11 cellular contexts compared by ENCODE assay signal in genomic region chr15:92915766-92916435, GRCh38. TPM values are rescaled to one million over a fixed set of nuclear protein-coding genes. Genes with fewer than 3 reads are reported as not detected.
DNase-seq lines count a peak whose midpoint lies in the region; ATAC-seq, FAIRE-seq and TF ChIP-seq lines count a peak whose summit lies in the region.
"Had no signal": no experiment of that assay in that cellular context is flagged by ENCODE, and none has a peak within 500 bp of the region (broad histone marks: within the 10 kb centered on the region; RNA-seq: fewer than 3 reads in every experiment).

No MANE protein-coding gene starts in this region.

- H3K27me3 ChIP-seq in HepG2 (ENCODE audit: control insufficient read depth in 1 of 2, insufficient read depth in 2 of 2, low read length in 2 of 2) (no peaks in the 10 kb centered on the region), suprapubic skin (no peaks in the 10 kb centered on the region)

- BruUV-seq in HepG2 (replicated peaks; lab: Mats Ljungman, UMichigan): no TSS peak

- DNase-seq in activated CD4-positive, alpha-beta T cell treated with anti-CD3 and anti-CD28 coated beads, Interleukin-2, amount 10 ng/mL, durations not matched to agents 24 days and 14 days: peak; percentile 64
- DNase-seq in activated CD4-positive, alpha-beta T cell treated with anti-CD3 and anti-CD28 coated beads, Interleukin-2, amount 50 U/mL, for 4 hours: no peak
- DNase-seq in activated naive CD8-positive, alpha-beta T cell treated with anti-CD3 and anti-CD28 coated beads for 36 hours: no peak
- DNase-seq in HepG2 (ENCODE audit: low spot score) (no peak), suprapubic skin (ENCODE audit: low spot score in 2 of 2) (no peak), left colon (no peak)
- DNase-seq: ACHN, anterior cingulate cortex had no signal

- CTCF ChIA-PET in HepG2 (lab: Yijun Ruan, JAX; ENCODE audit: low intra/inter-chr PET ratio, low total read pairs): interaction anchor here (0.6 kb wide), 1 partner anchor 35 kb away, joined by 3 read pairs; no protein-coding TSS in a partner anchor

- no peak overlapping the region for H3K4me2 ChIP-seq in HepG2 (ENCODE audit: low read depth, low read length)

- H3K9ac ChIP-seq in HepG2 (ENCODE audit: insufficient read depth, low read depth, low read length): no peak overlapping the region

- H3K27ac ChIP-seq in HepG2 (ENCODE audit: extremely low read length, insufficient read depth, low read length) (no peak overlapping the region), suprapubic skin (peak overlapping the region; percentile 5)

- H3K4me1 ChIP-seq in HepG2 (ENCODE audit: insufficient read depth, low read length) (peaks cover 99% of the 10 kb centered on the region), suprapubic skin (peaks cover 94% of the 10 kb centered on the region)

- WGBS in HepG2 (ENCODE audit: low lambda C conversion rate): 91% methylated on average over 4 of the region's 4 CpGs
- WGBS in suprapubic skin: 78% methylated on average over 4 of the region's 4 CpGs

- H3K9me3 Mint-ChIP-seq in activated CD4-positive, alpha-beta T cell treated with anti-CD3 and anti-CD28 coated beads, Interleukin-2, amount 10 ng/mL, durations not matched to agents 24 days and 14 days: no peaks in the 10 kb centered on the region
- H3K9me3 Mint-ChIP-seq in activated naive CD8-positive, alpha-beta T cell treated with anti-CD3 and anti-CD28 coated beads for 36 hours: no peaks in the 10 kb centered on the region

- peak overlapping the region; percentile 64 for H3K27ac Mint-ChIP-seq in activated CD4-positive, alpha-beta T cell treated with anti-CD3 and anti-CD28 coated beads, Interleukin-2, amount 10 ng/mL, durations not matched to agents 24 days and 14 days
- H3K27ac Mint-ChIP-seq in activated naive CD8-positive, alpha-beta T cell treated with anti-CD3 and anti-CD28 coated beads for 36 hours: peak overlapping the region; percentile 97

- FAIRE-seq in HepG2 (lab: Jason Lieb, UNC): no peak

- POLR2A ChIA-PET in HepG2 (lab: Yijun Ruan, JAX): interaction anchor here (0.7 to 8.4 kb wide), 6 partner anchors 8 to 112 kb away, joined by 3 to 62 read pairs (median 9); partner anchors contain the start of gene CHD2

- ATAC-seq in HepG2: no peak
- no peak for ATAC-seq in HG03571 (IDR thresholded peaks at IDR 0.05; ENCODE audit: unreplicated experiment)
- no peak for ATAC-seq in left colon
- no peak for ATAC-seq in GM19463 (IDR thresholded peaks at IDR 0.05; ENCODE audit: unreplicated experiment)

- intact Hi-C loops in activated CD4-positive, alpha-beta T cell treated with anti-CD3 and anti-CD28 coated beads, Interleukin-2, amount 10 ng/mL, durations not matched to agents 24 days and 14 days (cut with micrococcal nuclease): loop anchor here (2.0 to 5.0 kb wide), 2 partner anchors 15 to 34 kb away; partner anchors contain the start of gene CHD2
- intact Hi-C loops in HepG2 (cut with micrococcal nuclease; ENCODE audit: unreplicated experiment): no loop called here
- intact Hi-C loops in left colon (cut with DNase I, micrococcal nuclease): loop anchor here (5.0 to 10.0 kb wide), 2 partner anchors 111 to 114 kb away; no protein-coding TSS in a partner anchor

- peaks cover 47% of the 10 kb centered on the region for H3K36me3 Mint-ChIP-seq in activated CD4-positive, alpha-beta T cell treated with anti-CD3 and anti-CD28 coated beads, Interleukin-2, amount 10 ng/mL, durations not matched to agents 24 days and 14 days (ENCODE audit: low read depth)
- peaks cover 66% of the 10 kb centered on the region for H3K36me3 Mint-ChIP-seq in activated naive CD8-positive, alpha-beta T cell treated with anti-CD3 and anti-CD28 coated beads for 36 hours

- H3K9me3 ChIP-seq in HepG2 (ENCODE audit: low read length): no peaks in the 10 kb centered on the region
- no peaks in the 10 kb centered on the region for H3K9me3 ChIP-seq in suprapubic skin

- TF ChIP-seq CTCF in HepG2 (CRISPR knock-in tag; IDR thresholded peaks at IDR 0.05) (no peak), suprapubic skin (IDR thresholded peaks at IDR 0.05) (no peak)

- H3K4me3 ChIP-seq in HepG2 (replicated peaks in 1 of 3; ENCODE audit: insufficient read depth in 1 of 3, low read depth in 2 of 3, low read length in 3 of 3) (no peak overlapping the region), suprapubic skin (no peak overlapping the region)
- H3K4me3 ChIP-seq: lung had no signal

- H3K36me3 ChIP-seq in HepG2 (replicated peaks in 1 of 2; ENCODE audit: control insufficient read depth in 1 of 2, insufficient read depth in 2 of 2, low read length in 2 of 2) (peaks cover 2 to 4% of the 10 kb centered on the region in 2 experiments; a peak in 4 of 5 replicates), suprapubic skin (no peaks in the 10 kb centered on the region)

- no peak for TF ChIP-seq POLR2A in HepG2 (IDR thresholded peaks at IDR 0.05; ENCODE audit: insufficient read depth in 1 of 2, low read depth in 2 of 2, low read length in 2 of 2)
- TF ChIP-seq POLR2A in suprapubic skin (IDR thresholded peaks at IDR 0.05): no peak

- H2AFZ ChIP-seq in HepG2 (ENCODE audit: low read length): no peak overlapping the region

- no peaks in the 10 kb centered on the region for H3K27me3 Mint-ChIP-seq in activated CD4-positive, alpha-beta T cell treated with anti-CD3 and anti-CD28 coated beads, Interleukin-2, amount 10 ng/mL, durations not matched to agents 24 days and 14 days
- H3K27me3 Mint-ChIP-seq in activated naive CD8-positive, alpha-beta T cell treated with anti-CD3 and anti-CD28 coated beads for 36 hours: no peaks in the 10 kb centered on the region

- H4K20me1 ChIP-seq in HepG2 (ENCODE audit: insufficient read depth, low read length): peaks cover 48% of the 10 kb centered on the region

- peaks cover 76% of the 10 kb centered on the region for H3K4me1 Mint-ChIP-seq in activated CD4-positive, alpha-beta T cell treated with anti-CD3 and anti-CD28 coated beads, Interleukin-2, amount 10 ng/mL, durations not matched to agents 24 days and 14 days
- H3K4me1 Mint-ChIP-seq in activated naive CD8-positive, alpha-beta T cell treated with anti-CD3 and anti-CD28 coated beads for 36 hours: peaks cover 75% of the 10 kb centered on the region

- peak overlapping the region; percentile 85 for H3K4me3 Mint-ChIP-seq in activated CD4-positive, alpha-beta T cell treated with anti-CD3 and anti-CD28 coated beads, Interleukin-2, amount 10 ng/mL, durations not matched to agents 24 days and 14 days
- H3K4me3 Mint-ChIP-seq in activated naive CD8-positive, alpha-beta T cell treated with anti-CD3 and anti-CD28 coated beads for 36 hours: peak overlapping the region; percentile 57

- H3K79me2 ChIP-seq in HepG2 (ENCODE audit: insufficient read depth, low read length): peaks cover 98% of the 10 kb centered on the region

- TF ChIP-seq EP300 in HepG2 (IDR thresholded peaks at IDR 0.05; ENCODE audit: low read depth in 2 of 2, low read length in 2 of 2) (no peak), HepG2 (CRISPR knock-in tag; IDR thresholded peaks at IDR 0.05; ENCODE audit: borderline replicate concordance) (no peak), suprapubic skin (IDR thresholded peaks at IDR 0.05) (no peak)

- in situ Hi-C loops in HepG2 (cut with HindIII; ENCODE audit: extremely low pct_ligation_motif_present, low pct_unique_long_range_greater_than_20kb): no loop called here

- TF ChIP-seq RAD21 in HepG2 (CRISPR knock-in tag; IDR thresholded peaks at IDR 0.05): no peak

TF ChIP-seq in HepG2, 621 proteins besides CTCF, POLR2A, EP300 and RAD21:
- TF ChIP-seq GATAD1 (CRISPR knock-in tag; IDR thresholded peaks at IDR 0.05) (no peak), ZNF703 (CRISPR knock-in tag; IDR thresholded peaks at IDR 0.05; ENCODE audit: borderline replicate concordance) (no peak), POLR2AphosphoS2 (IDR thresholded peaks at IDR 0.05; ENCODE audit: low read depth, low read length) (0 out of 2 replicates have a peak, but pooled peaks have one; percentile 31), REXO4 (CRISPR knock-in tag; IDR thresholded peaks at IDR 0.05; ENCODE audit: borderline replicate concordance) (no peak), ZNF143 (CRISPR knock-in tag; IDR thresholded peaks at IDR 0.05) (no peak), RBM22 (optimal IDR thresholded peaks at IDR 0.05; ENCODE audit: low read length) (peak; percentile 72), ZKSCAN5 (CRISPR knock-in tag; IDR thresholded peaks at IDR 0.05) (no peak), RNF2 (conservative IDR thresholded peaks at IDR 0.05; ENCODE audit: low read depth) (no peak), ZNF557 (CRISPR knock-in tag; IDR thresholded peaks at IDR 0.05) (no peak), ZNF577 (CRISPR knock-in tag; IDR thresholded peaks at IDR 0.05; ENCODE audit: borderline replicate concordance, low read depth) (no peak)

RNA-seq across cellular contexts. Expression of gene CHD2, which starts 15.8 kb away (rescaled TPM):
- total RNA-seq in activated CD4-positive, alpha-beta T cell treated with anti-CD3 and anti-CD28 coated beads, Interleukin-2, amount 10 ng/mL, durations not matched to agents 24 days and 14 days: 105 and 111 TPM in 2 replicates
- 10 to 100 TPM; 92.8 to 95.7 TPM for total RNA-seq in activated naive CD8-positive, alpha-beta T cell treated with anti-CD3 and anti-CD28 coated beads for 36 hours
- 47.3 and 54.1 TPM in 2 replicates for total RNA-seq in HepG2 (2016; rRNA removed; fragmentation: Illumina TruSeq; extraction: Trizol)
- 130 and 158 TPM in 2 replicates for total RNA-seq in HepG2 (2016; cell fraction: cytosol; rRNA removed; fragmentation: Illumina TruSeq; extraction: Trizol; ENCODE audit: low read depth)
- total RNA-seq in HepG2 (2016; cell fraction: insoluble cytoplasmic fraction; rRNA removed; fragmentation: Illumina TruSeq; extraction: Trizol): 50.1 and 51.1 TPM in 2 replicates
- 43.6 and 53.4 TPM in 2 replicates for total RNA-seq in HepG2 (2016; cell fraction: membrane; rRNA removed; fragmentation: Illumina TruSeq; extraction: Trizol)
- total RNA-seq in HepG2 (2016; cell fraction: nucleus; rRNA removed; fragmentation: Illumina TruSeq; extraction: Trizol): 176 and 185 TPM in 2 replicates
- polyA plus RNA-seq in HepG2 (2011; rRNA removed): 54.0 and 71.7 TPM in 2 replicates
- 36.6 and 46.4 TPM in 2 replicates for polyA plus RNA-seq in HepG2 (2011; cell fraction: cytosol; rRNA removed)
- polyA plus RNA-seq in HepG2 (2011; cell fraction: nucleus; rRNA removed): 160 and 205 TPM in 2 replicates
- polyA plus RNA-seq in HepG2 (2012): 51.4 and 60.1 TPM in 2 replicates
- 2.6 and 2.7 TPM in 2 replicates for polyA plus RNA-seq in HepG2 (2016; cell fraction: cytosol; fragmentation: Illumina TruSeq; extraction: Trizol; ENCODE audit: low read depth)
- polyA plus RNA-seq in HepG2 (2016; cell fraction: insoluble cytoplasmic fraction; fragmentation: Illumina TruSeq; extraction: Trizol; ENCODE audit: low read depth): 33.4 and 39.2 TPM in 2 replicates
- polyA plus RNA-seq in HepG2 (2016; cell fraction: membrane; fragmentation: Illumina TruSeq; extraction: Trizol; ENCODE audit: low read depth): 5.7 and 7.2 TPM in 2 replicates
- 104 and 120 TPM in 2 replicates for polyA plus RNA-seq in HepG2 (2016; cell fraction: nucleus; fragmentation: Illumina TruSeq; extraction: Trizol; ENCODE audit: insufficient read depth, low read depth)
- 70.2 and 75.7 TPM in 2 replicates for polyA minus RNA-seq in HepG2 (2011; rRNA and poly(A)+ RNA removed; ENCODE audit: low replicate concordance)
- polyA minus RNA-seq in HepG2 (2011; cell fraction: cytosol; rRNA and poly(A)+ RNA removed): 53.5 and 70.4 TPM in 2 replicates
- polyA minus RNA-seq in HepG2 (2011; cell fraction: nucleus; rRNA and poly(A)+ RNA removed): 605 and 632 TPM in 2 replicates
- 100 to 1,000 TPM in 3 of 4 donors, 10 to 100 TPM in 1; 93.3 to 319 (median 127) TPM for total RNA-seq in suprapubic skin
- 10 to 100 TPM; 85.7 to 86.9 TPM for total RNA-seq in left colon
